ENCODE assay signal across 1 cellular context in genomic region chr22:42996646-42997365, GRCh38.
TF ChIP-seq lines count a peak whose summit lies in the region.

No MANE protein-coding gene starts in this region.

TF ChIP-seq in GM12878, 131 proteins besides CTCF, POLR2A, EP300 and RAD21:
- TF ChIP-seq STAT1 (conservative IDR thresholded peaks at IDR 0.05) = no peak
- no peak for TF ChIP-seq BCL11A (IDR thresholded peaks at IDR 0.05; ENCODE audit: low read depth, low read length)
- no peak for TF ChIP-seq TBL1XR1 (IDR thresholded peaks at IDR 0.05; ENCODE audit: low read depth, low read length)
- TF ChIP-seq CHD2 (IDR thresholded peaks at IDR 0.05; ENCODE audit: borderline replicate concordance, low read depth, low read length) = no peak
- no peak for TF ChIP-seq NFXL1 (IDR thresholded peaks at IDR 0.05; ENCODE audit: borderline replicate concordance)
- no peak for TF ChIP-seq DPF2 (IDR thresholded peaks at IDR 0.05)
- no peak for TF ChIP-seq ZBED1 (IDR thresholded peaks at IDR 0.05; ENCODE audit: borderline replicate concordance)
- TF ChIP-seq, protein P1, sequence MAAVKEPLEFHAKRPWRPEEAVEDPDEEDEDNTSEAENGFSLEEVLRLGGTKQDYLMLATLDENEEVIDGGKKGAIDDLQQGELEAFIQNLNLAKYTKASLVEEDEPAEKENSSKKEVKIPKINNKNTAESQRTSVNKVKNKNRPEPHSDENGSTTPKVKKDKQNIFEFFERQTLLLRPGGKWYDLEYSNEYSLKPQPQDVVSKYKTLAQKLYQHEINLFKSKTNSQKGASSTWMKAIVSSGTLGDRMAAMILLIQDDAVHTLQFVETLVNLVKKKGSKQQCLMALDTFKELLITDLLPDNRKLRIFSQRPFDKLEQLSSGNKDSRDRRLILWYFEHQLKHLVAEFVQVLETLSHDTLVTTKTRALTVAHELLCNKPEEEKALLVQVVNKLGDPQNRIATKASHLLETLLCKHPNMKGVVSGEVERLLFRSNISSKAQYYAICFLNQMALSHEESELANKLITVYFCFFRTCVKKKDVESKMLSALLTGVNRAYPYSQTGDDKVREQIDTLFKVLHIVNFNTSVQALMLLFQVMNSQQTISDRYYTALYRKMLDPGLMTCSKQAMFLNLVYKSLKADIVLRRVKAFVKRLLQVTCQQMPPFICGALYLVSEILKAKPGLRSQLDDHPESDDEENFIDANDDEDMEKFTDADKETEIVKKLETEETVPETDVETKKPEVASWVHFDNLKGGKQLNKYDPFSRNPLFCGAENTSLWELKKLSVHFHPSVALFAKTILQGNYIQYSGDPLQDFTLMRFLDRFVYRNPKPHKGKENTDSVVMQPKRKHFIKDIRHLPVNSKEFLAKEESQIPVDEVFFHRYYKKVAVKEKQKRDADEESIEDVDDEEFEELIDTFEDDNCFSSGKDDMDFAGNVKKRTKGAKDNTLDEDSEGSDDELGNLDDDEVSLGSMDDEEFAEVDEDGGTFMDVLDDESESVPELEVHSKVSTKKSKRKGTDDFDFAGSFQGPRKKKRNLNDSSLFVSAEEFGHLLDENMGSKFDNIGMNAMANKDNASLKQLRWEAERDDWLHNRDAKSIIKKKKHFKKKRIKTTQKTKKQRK (IDR thresholded peaks at IDR 0.05; ENCODE audit: low read depth, low read length) = no peak
- TF ChIP-seq ZSCAN29 (IDR thresholded peaks at IDR 0.05) = no peak
- TF ChIP-seq SP1 (IDR thresholded peaks at IDR 0.05; ENCODE audit: low read depth, low read length) = no peak
- no peak for TF ChIP-seq HSF1 (IDR thresholded peaks at IDR 0.05; ENCODE audit: low read depth, low read length)
- no peak for TF ChIP-seq ETV6 (conservative IDR thresholded peaks at IDR 0.05 in 1 of 2, IDR thresholded peaks at IDR 0.05 in 1 of 2; ENCODE audit: borderline replicate concordance in 1 of 2, low read depth in 1 of 2)
- TF ChIP-seq BMI1 (IDR thresholded peaks at IDR 0.05; ENCODE audit: borderline replicate concordance) = no peak
- TF ChIP-seq SMARCA5 (IDR thresholded peaks at IDR 0.05) = no peak
- TF ChIP-seq STAT3 (IDR thresholded peaks at IDR 0.05; ENCODE audit: low read depth, low read length) = no peak
